Comparison of ENCODE assay signal across 19 cellular contexts in the genomic region with DNA sequence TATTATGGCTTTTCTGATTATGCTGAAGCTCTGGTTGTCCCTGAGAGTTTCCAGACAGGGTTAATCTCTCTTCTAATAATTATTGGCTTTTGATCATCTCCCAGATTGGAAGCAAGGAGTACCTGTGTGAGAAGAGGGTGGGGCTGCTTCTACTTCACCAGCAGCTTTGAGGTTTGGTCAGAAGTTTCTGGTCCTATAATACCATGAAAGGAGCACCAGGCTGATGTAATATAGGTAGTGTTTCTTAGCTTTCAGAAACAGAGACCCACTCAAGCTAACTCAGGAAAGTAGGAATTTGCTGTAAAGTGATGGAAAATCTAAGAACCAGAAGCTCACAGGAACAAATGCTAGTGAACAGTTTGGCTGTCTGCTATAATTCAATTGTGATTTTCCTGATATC. TPM values are rescaled to one million over a fixed set of nuclear protein-coding genes. Genes with fewer than 3 reads are reported as not detected.
DNase-seq lines count a peak whose midpoint lies in the region; ATAC-seq, FAIRE-seq and TF ChIP-seq lines count a peak whose summit lies in the region.
"Had no signal": no experiment of that assay in that cellular context is flagged by ENCODE, and none has a peak within 500 bp of the region (broad histone marks: within the 10 kb centered on the region; RNA-seq: fewer than 3 reads in every experiment).

No MANE protein-coding gene starts in this region.

- TF ChIP-seq CTCF in bronchial epithelial cell (IDR thresholded peaks at IDR 0.05; ENCODE audit: insufficient read depth, low read length, severe bottlenecking), result no peak

- H3K27me3 ChIP-seq in bronchial epithelial cell (ENCODE audit: control insufficient read depth, insufficient read depth, low read length), result peaks cover 1% of the 10 kb centered on the region

- peak; percentile 66 for FAIRE-seq in bronchial epithelial cell (lab: Jason Lieb, UNC)
- FAIRE-seq: A549, HTR-8/SVneo, K562 had no signal

- DNase-seq in bronchial epithelial cell (ENCODE audit: low read depth) (no peak), NOMO-1 (lab: John Stamatoyannopoulos, UW; ENCODE audit: unreplicated experiment in 2 of 2) (no peak), RKO (ENCODE audit: low spot score) (no peak)
- DNase-seq: AML-193; CD4-positive, alpha-beta T cell; DMS153; DMS79; GDM1; GM23248; IMR-90 had no signal

- H3K36me3 ChIP-seq in bronchial epithelial cell (ENCODE audit: control insufficient read depth, insufficient read depth, low read length), result no peaks in the 10 kb centered on the region
- H3K36me3 ChIP-seq: HAP-1 had no signal

- H3K4me3 ChIP-seq in bronchial epithelial cell (ENCODE audit: low read depth, low read length), result no peak overlapping the region
- H3K4me3 ChIP-seq: A549, GM23248, HAP-1, K562 had no signal

- peak; percentile 40 for ATAC-seq in GM18498 (IDR thresholded peaks at IDR 0.05; ENCODE audit: unreplicated experiment)
- ATAC-seq in GM21390 (IDR thresholded peaks at IDR 0.05; ENCODE audit: unreplicated experiment), result peak; percentile 54
- peak; percentile 50 for ATAC-seq in GM21723 (IDR thresholded peaks at IDR 0.05; ENCODE audit: unreplicated experiment)
- no peak for ATAC-seq in HG03025 (IDR thresholded peaks at IDR 0.05; ENCODE audit: low FRiP score, unreplicated experiment)
- ATAC-seq: A549, K562 had no signal

RNA-seq across cellular contexts. Expression of a gene that starts 57.6 kb away (rescaled TPM):
- 9.7 and 40.1 TPM in 2 replicates for total RNA-seq in bronchial epithelial cell
- total RNA-seq: GM23248, H4, IMR-90 had no signal
